ENCODE assay signal across 23 cellular contexts in the genomic region with DNA sequence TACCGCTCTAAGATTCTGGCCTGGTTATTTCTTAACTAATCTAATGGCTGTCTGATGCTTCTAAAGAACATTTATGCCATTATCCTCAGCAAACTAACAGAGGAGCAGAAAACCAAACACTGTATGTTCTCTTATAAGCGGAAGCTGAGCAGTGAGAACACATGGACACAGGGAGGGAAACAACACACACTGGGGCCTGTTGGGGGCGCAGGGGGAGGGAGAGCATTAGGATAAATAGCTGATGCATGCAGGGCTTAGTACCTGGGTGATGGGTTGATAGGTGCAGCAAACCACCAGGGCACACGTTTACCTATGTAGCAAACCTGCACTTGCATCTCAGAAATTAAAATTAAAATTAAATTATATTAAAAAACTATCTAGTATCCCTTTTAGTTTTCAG.
A peak's percentile ranks its signal among the peaks of the same experiment; 100 is the strongest.
DNase-seq lines count a peak whose midpoint lies in the region; ATAC-seq and TF ChIP-seq lines count a peak whose summit lies in the region.
"Had no signal": no experiment of that assay in that cellular context is flagged by ENCODE, and none has a peak within 500 bp of the region (broad histone marks: within the 10 kb centered on the region; RNA-seq: fewer than 3 reads in every experiment).

No MANE protein-coding gene starts in this region.

- H3K36me3 Mint-ChIP-seq in activated naive CD4-positive, alpha-beta T cell treated with anti-CD3 and anti-CD28 coated beads, Interleukin-2, amount 10 ng/mL, durations not matched to agents 7 days and 5 days, result no peaks in the 10 kb centered on the region
- H3K36me3 Mint-ChIP-seq: CD14-positive monocyte had no signal

- no peak for ATAC-seq in HG03097 (IDR thresholded peaks at IDR 0.05; ENCODE audit: low FRiP score, unreplicated experiment)
- ATAC-seq: Panc1 had no signal

- no peak overlapping the region for H3K4me3 Mint-ChIP-seq in activated naive CD4-positive, alpha-beta T cell treated with anti-CD3 and anti-CD28 coated beads, Interleukin-2, amount 10 ng/mL, durations not matched to agents 7 days and 5 days
- H3K4me3 Mint-ChIP-seq: B cell; CD14-positive monocyte; CD8-positive, alpha-beta memory T cell; IgD-negative memory B cell had no signal

- DNase-seq in NCI-H82 (lab: John Stamatoyannopoulos, UW) (peak; percentile 34), NCI-H82 treated with DMSO at 0.1 percent for 48 hours (lab: John Stamatoyannopoulos, UW; ENCODE audit: unreplicated experiment) (no peak), ecto neural progenitor cell (ENCODE audit: low spot score) (peak; percentile 47), islet precursor cell (peak; percentile 61), GM10266 (ENCODE audit: extremely low spot score) (no peak)
- no peak for DNase-seq in activated naive CD4-positive, alpha-beta T cell treated with anti-CD3 and anti-CD28 coated beads, Interleukin-2, amount 10 ng/mL, durations not matched to agents 7 days and 5 days
- DNase-seq: CD8-positive, alpha-beta memory T cell; DMS 273 treated with DMSO at 0.1 percent for 48 hours; DMS79; EL; GM23248; HCEC 1CT; MM.1S; NCI-H2029; NCI-H446; NCI-H524 treated with DMSO at 0.1 percent for 48 hours; NCI-H774; SHP77 had no signal

- H3K27me3 Mint-ChIP-seq in activated naive CD4-positive, alpha-beta T cell treated with anti-CD3 and anti-CD28 coated beads, Interleukin-2, amount 10 ng/mL, durations not matched to agents 7 days and 5 days, result no peaks in the 10 kb centered on the region
- H3K27me3 Mint-ChIP-seq: B cell, IgD-negative memory B cell had no signal

- H3K4me1 Mint-ChIP-seq in activated naive CD4-positive, alpha-beta T cell treated with anti-CD3 and anti-CD28 coated beads, Interleukin-2, amount 10 ng/mL, durations not matched to agents 7 days and 5 days, result no peaks in the 10 kb centered on the region
- H3K4me1 Mint-ChIP-seq: B cell, CD14-positive monocyte, IgD-negative memory B cell had no signal

- H3K9me3 Mint-ChIP-seq in activated naive CD4-positive, alpha-beta T cell treated with anti-CD3 and anti-CD28 coated beads, Interleukin-2, amount 10 ng/mL, durations not matched to agents 7 days and 5 days, result no peaks in the 10 kb centered on the region

- TF ChIP-seq CTCF in GM10266 (IDR thresholded peaks at IDR 0.05; ENCODE audit: control insufficient read depth, insufficient read depth, low read depth, missing control alignments), result no peak

- CTCF ChIA-PET in activated naive CD4-positive, alpha-beta T cell treated with anti-CD3 and anti-CD28 coated beads, Interleukin-2, amount 10 ng/mL, durations not matched to agents 7 days and 5 days (lab: Charles Lee), result no interaction called here

- H3K27ac Mint-ChIP-seq in activated naive CD4-positive, alpha-beta T cell treated with anti-CD3 and anti-CD28 coated beads, Interleukin-2, amount 10 ng/mL, durations not matched to agents 7 days and 5 days, result no peak overlapping the region
- H3K27ac Mint-ChIP-seq: B cell; CD14-positive monocyte; CD8-positive, alpha-beta memory T cell; IgD-negative memory B cell had no signal

Comparison
In these comparisons a context has a peak if more than half of its experiments do, and no peak if none do; other contexts are left out.
1. DNase-seq: peak in NCI-H82 (single experiment), ecto neural progenitor cell (single experiment) and islet precursor cell (single experiment); none in NCI-H82 treated with DMSO at 0.1 percent for 48 hours (single experiment), activated naive CD4-positive, alpha-beta T cell treated with anti-CD3 and anti-CD28 coated beads, Interleukin-2, amount 10 ng/mL, durations not matched to agents 7 days and 5 days (single experiment) and GM10266 (single experiment).